In genomic region chr1:36355811-36356210, GRCh38 we compare ENCODE assay signal across 17 cellular contexts.
"Had no signal": no experiment of that assay in that cellular context is flagged by ENCODE, and none has a peak within 500 bp of the region (broad histone marks: within the 10 kb centered on the region; RNA-seq: fewer than 3 reads in every experiment).

No MANE protein-coding gene starts in this region.

- H3K4me1 ChIP-seq: prostate gland had no signal

- H3K27me3 ChIP-seq: gastroesophageal sphincter, stomach, testis, upper lobe of left lung had no signal

- FAIRE-seq: colon, endometrium had no signal

- DNase-seq: activated CD4-positive, alpha-beta T cell treated with anti-CD3 and anti-CD28 coated beads for 1 hour; activated CD4-positive, alpha-beta T cell treated with anti-CD3 and anti-CD28 coated beads, Interleukin-2, amount 50 U/mL, for 48 hours; activated effector memory CD4-positive, alpha-beta T cell treated with Interleukin-2 at 50 U/mL for 16 hours; activated T-cell treated with anti-CD3 and anti-CD28 coated beads, Interleukin-2, amount 50 U/mL, for 24 hours; amniotic stem cell; caudate nucleus; naive thymus-derived CD8-positive, alpha-beta T cell; occipital lobe; stomach; T1000; testis; upper lobe of left lung had no signal

- H3K4me3 ChIP-seq: gastroesophageal sphincter, prostate gland, stomach, testis, upper lobe of left lung had no signal

- H3K27ac ChIP-seq: gastroesophageal sphincter, prostate gland, stomach, testis, upper lobe of left lung had no signal

- H3K9me3 ChIP-seq: gastroesophageal sphincter, prostate gland, stomach, testis, upper lobe of left lung had no signal

- ATAC-seq: gastroesophageal sphincter; naive thymus-derived CD8-positive, alpha-beta T cell; sciatic nerve had no signal
